ENCODE assay signal across 16 cellular contexts in the genomic region with DNA sequence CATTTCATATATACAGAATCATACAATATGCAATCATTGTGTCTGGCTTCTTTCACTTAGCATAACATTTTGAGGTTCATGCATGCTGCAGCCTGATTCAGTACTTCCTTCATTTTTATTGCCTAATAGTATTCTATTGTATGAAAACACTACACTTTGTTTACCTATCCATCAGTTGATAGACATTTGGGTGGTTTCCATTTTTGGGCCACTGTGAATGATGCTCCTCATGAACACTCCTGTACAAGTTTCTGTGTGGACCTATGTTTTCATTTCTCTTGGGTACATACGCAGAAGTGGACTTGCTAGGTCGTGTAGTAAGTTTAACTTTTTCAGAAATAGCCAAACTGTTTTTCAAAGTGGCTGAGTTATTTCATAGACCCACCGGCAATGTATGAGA. TPM values are rescaled to one million over a fixed set of nuclear protein-coding genes. Genes with fewer than 3 reads are reported as not detected.
DNase-seq lines count a peak whose midpoint lies in the region; ATAC-seq and TF ChIP-seq lines count a peak whose summit lies in the region.
"Had no signal": no experiment of that assay in that cellular context is flagged by ENCODE, and none has a peak within 500 bp of the region (broad histone marks: within the 10 kb centered on the region; RNA-seq: fewer than 3 reads in every experiment).

No MANE protein-coding gene starts in this region.

- in situ Hi-C loops in mammary epithelial cell (cut with MboI; ENCODE audit: low sequenced_read_pairs in 2 of 2), result no loop called here

- H3K4me2 ChIP-seq in mammary epithelial cell (ENCODE audit: insufficient read depth, low read depth, low read length), result no peak overlapping the region

- peaks cover 6% of the 10 kb centered on the region for H3K79me2 ChIP-seq in mammary epithelial cell (ENCODE audit: insufficient read depth, low read length)

- dilution Hi-C loops in mammary epithelial cell (cut with HindIII; ENCODE audit: low sequenced_read_pairs), result no loop called here

- H3K4me1 ChIP-seq in mammary epithelial cell (ENCODE audit: insufficient read depth, low read length) (no peaks in the 10 kb centered on the region), breast epithelium (no peaks in the 10 kb centered on the region), RWPE2 (ENCODE audit: insufficient read depth, poor library complexity, severe bottlenecking) (peaks cover 4% of the 10 kb centered on the region)

- WGBS in mammary epithelial cell (ENCODE audit: low coverage, missing lambda C conversion rate), result 97% methylated on average over 3 of the region's 3 CpGs

- H3K9me3 ChIP-seq in mammary epithelial cell (replicated peaks; ENCODE audit: insufficient read depth, low read length), result no peaks in the 10 kb centered on the region
- no peaks in the 10 kb centered on the region for H3K9me3 ChIP-seq in breast epithelium
- H3K9me3 ChIP-seq in RWPE2 (ENCODE audit: severe bottlenecking), result no peaks in the 10 kb centered on the region
- H3K9me3 ChIP-seq: BE2C, HAP-1 had no signal

- H3K27me3 ChIP-seq in mammary epithelial cell (ENCODE audit: insufficient read depth, low read length) (no peaks in the 10 kb centered on the region), breast epithelium (no peaks in the 10 kb centered on the region), RWPE2 (ENCODE audit: insufficient read depth, poor library complexity, severe bottlenecking) (no peaks in the 10 kb centered on the region)
- H3K27me3 ChIP-seq: BE2C had no signal

- no peaks in the 10 kb centered on the region for H4K20me1 ChIP-seq in mammary epithelial cell (ENCODE audit: insufficient read depth, low read length)

- CTCF ChIA-PET in mammary epithelial cell (lab: Charles Lee; ENCODE audit: low non-redundant PET), result no interaction called here

- H3K4me3 ChIP-seq in mammary epithelial cell (replicated peaks in 1 of 3; ENCODE audit: insufficient read depth in 1 of 3, low read depth in 2 of 3, low read length in 3 of 3) (no peak overlapping the region), breast epithelium (no peak overlapping the region), RWPE2 (ENCODE audit: severe bottlenecking) (no peak overlapping the region)
- H3K4me3 ChIP-seq: HAP-1 had no signal

- H3K9ac ChIP-seq in mammary epithelial cell (ENCODE audit: insufficient read depth, low read length), result no peak overlapping the region

- TF ChIP-seq CTCF in mammary epithelial cell (conservative IDR thresholded peaks at IDR 0.05 in 1 of 2, IDR thresholded peaks at IDR 0.05 in 1 of 2; ENCODE audit: extremely low read depth in 1 of 2, insufficient read depth in 1 of 2, low read depth in 1 of 2, low read length in 2 of 2), result no peak
- TF ChIP-seq CTCF in breast epithelium (IDR thresholded peaks at IDR 0.05), result no peak
- TF ChIP-seq CTCF in RWPE2 (IDR thresholded peaks at IDR 0.05; ENCODE audit: poor library complexity, severe bottlenecking), result no peak

- intact Hi-C loops in mammary epithelial cell (cut with micrococcal nuclease), result no loop called here
- intact Hi-C loops in breast epithelium (cut with DNase I; ENCODE audit: low total_unique reads), result no loop called here

- peak; percentile 33; the same call in 2 of the 3 replicates for ATAC-seq in RWPE2 (ENCODE audit: low read depth)
- ATAC-seq in esophagus mucosa, result peak; percentile 28

- H3K27ac ChIP-seq in mammary epithelial cell (ENCODE audit: insufficient read depth, low read depth, low read length) (no peak overlapping the region), breast epithelium (no peak overlapping the region), RWPE2 (ENCODE audit: poor library complexity, severe bottlenecking) (no peak overlapping the region)

- no TSS peak for BruUV-seq in mammary epithelial cell (replicated peaks; lab: Mats Ljungman, UMichigan)

- DNase-seq in mammary epithelial cell (peak; percentile 28), breast epithelium (ENCODE audit: low spot score in 2 of 2) (no peak), RWPE2 (ENCODE audit: low spot score) (no peak), activated T-cell treated with anti-CD3 and anti-CD28 coated beads for 4 hours (no peak), SIG-M5 (lab: John Stamatoyannopoulos, UW) (no peak), dedifferentiated amniotic fluid mesenchymal stem cell (ENCODE audit: extremely low spot score) (no peak)
- DNase-seq: ACHN; BE2C; C1 segment of cervical spinal cord; CD4-positive, CD25-positive, alpha-beta regulatory T cell; CD8-positive, alpha-beta memory T cell; COR-L47; DMS79 treated with DMSO at 0.1 percent for 48 hours; GF-D8 had no signal

- H3K36me3 ChIP-seq in mammary epithelial cell (ENCODE audit: insufficient read depth, low read length) (no peaks in the 10 kb centered on the region), breast epithelium (no peaks in the 10 kb centered on the region), RWPE2 (ENCODE audit: low read depth) (no peaks in the 10 kb centered on the region)
- H3K36me3 ChIP-seq: BE2C, HAP-1 had no signal

- TF ChIP-seq POLR2A in breast epithelium (IDR thresholded peaks at IDR 0.05), result no peak

- H2AFZ ChIP-seq in mammary epithelial cell (ENCODE audit: low read depth, low read length), result no peak overlapping the region

RNA-seq across cellular contexts. Expression of a gene that starts 18.8 kb away (rescaled TPM):
- total RNA-seq in mammary epithelial cell, result 1 to 10 TPM; 7.5 to 9.7 TPM
- 3.5 TPM for polyA plus RNA-seq in mammary epithelial cell
- polyA minus RNA-seq in mammary epithelial cell, result 76.6 TPM
- 10 to 100 TPM in 2 of 3 donors, 1 to 10 TPM in 1; 7.4 to 17.6 (median 10.2) TPM for total RNA-seq in breast epithelium
- 3.0 TPM for total RNA-seq in esophagus mucosa
